Comparison of ENCODE assay signal across 1 cellular context in the genomic region with DNA sequence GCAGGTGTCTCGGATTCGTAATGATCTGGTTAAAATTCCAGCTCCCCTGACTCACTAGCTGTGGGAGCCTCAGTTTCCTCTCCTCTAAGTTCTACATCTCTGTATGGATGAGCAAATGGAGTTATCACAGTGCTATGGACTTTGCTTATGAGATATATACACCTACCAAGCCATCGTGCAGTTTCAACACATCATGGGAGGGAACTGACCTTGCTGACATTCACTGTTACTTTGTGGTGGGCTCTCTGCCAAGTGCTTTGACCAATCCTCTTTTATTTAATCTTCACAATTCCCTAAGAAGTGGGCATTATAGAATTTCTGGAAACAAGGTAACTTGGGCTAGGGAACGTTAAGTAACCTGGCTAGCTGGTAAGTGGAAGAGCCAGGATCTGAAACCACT.
TF ChIP-seq lines count a peak whose summit lies in the region.

No MANE protein-coding gene starts in this region.

TF ChIP-seq in liver, 16 proteins besides CTCF, POLR2A, EP300 and RAD21 (continued from another document):
- TF ChIP-seq, protein P1, sequence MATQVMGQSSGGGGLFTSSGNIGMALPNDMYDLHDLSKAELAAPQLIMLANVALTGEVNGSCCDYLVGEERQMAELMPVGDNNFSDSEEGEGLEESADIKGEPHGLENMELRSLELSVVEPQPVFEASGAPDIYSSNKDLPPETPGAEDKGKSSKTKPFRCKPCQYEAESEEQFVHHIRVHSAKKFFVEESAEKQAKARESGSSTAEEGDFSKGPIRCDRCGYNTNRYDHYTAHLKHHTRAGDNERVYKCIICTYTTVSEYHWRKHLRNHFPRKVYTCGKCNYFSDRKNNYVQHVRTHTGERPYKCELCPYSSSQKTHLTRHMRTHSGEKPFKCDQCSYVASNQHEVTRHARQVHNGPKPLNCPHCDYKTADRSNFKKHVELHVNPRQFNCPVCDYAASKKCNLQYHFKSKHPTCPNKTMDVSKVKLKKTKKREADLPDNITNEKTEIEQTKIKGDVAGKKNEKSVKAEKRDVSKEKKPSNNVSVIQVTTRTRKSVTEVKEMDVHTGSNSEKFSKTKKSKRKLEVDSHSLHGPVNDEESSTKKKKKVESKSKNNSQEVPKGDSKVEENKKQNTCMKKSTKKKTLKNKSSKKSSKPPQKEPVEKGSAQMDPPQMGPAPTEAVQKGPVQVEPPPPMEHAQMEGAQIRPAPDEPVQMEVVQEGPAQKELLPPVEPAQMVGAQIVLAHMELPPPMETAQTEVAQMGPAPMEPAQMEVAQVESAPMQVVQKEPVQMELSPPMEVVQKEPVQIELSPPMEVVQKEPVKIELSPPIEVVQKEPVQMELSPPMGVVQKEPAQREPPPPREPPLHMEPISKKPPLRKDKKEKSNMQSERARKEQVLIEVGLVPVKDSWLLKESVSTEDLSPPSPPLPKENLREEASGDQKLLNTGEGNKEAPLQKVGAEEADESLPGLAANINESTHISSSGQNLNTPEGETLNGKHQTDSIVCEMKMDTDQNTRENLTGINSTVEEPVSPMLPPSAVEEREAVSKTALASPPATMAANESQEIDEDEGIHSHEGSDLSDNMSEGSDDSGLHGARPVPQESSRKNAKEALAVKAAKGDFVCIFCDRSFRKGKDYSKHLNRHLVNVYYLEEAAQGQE (IDR thresholded peaks at IDR 0.05) = no peak
- peak; percentile 51 to 52 for TF ChIP-seq RXRA (IDR thresholded peaks at IDR 0.05)
- TF ChIP-seq YY1 (IDR thresholded peaks at IDR 0.05) = no peak
- TF ChIP-seq, protein P2, sequence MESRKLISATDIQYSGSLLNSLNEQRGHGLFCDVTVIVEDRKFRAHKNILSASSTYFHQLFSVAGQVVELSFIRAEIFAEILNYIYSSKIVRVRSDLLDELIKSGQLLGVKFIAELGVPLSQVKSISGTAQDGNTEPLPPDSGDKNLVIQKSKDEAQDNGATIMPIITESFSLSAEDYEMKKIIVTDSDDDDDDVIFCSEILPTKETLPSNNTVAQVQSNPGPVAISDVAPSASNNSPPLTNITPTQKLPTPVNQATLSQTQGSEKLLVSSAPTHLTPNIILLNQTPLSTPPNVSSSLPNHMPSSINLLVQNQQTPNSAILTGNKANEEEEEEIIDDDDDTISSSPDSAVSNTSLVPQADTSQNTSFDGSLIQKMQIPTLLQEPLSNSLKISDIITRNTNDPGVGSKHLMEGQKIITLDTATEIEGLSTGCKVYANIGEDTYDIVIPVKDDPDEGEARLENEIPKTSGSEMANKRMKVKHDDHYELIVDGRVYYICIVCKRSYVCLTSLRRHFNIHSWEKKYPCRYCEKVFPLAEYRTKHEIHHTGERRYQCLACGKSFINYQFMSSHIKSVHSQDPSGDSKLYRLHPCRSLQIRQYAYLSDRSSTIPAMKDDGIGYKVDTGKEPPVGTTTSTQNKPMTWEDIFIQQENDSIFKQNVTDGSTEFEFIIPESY (IDR thresholded peaks at IDR 0.05) = no peak
- TF ChIP-seq HNF4G (IDR thresholded peaks at IDR 0.05) = no peak
- TF ChIP-seq HNF4A (conservative IDR thresholded peaks at IDR 0.05) = peak; percentile 36 to 46
